Comparison of ENCODE assay signal across 8 cellular contexts in genomic region chr1:77683142-77683835, GRCh38. TPM values are rescaled to one million over a fixed set of nuclear protein-coding genes. Genes with fewer than 3 reads are reported as not detected.
DNase-seq lines count a peak whose midpoint lies in the region; ATAC-seq and FAIRE-seq lines count a peak whose summit lies in the region.

No MANE protein-coding gene starts in this region.

- peak overlapping the region; percentile 82 for H3K4me3 ChIP-seq in BLaER1

- intact Hi-C loops in activated CD4-positive, alpha-beta T cell treated with anti-CD3 and anti-CD28 coated beads for 36 hours (cut with DNase I, micrococcal nuclease) = loop anchor here (1.0 to 10.0 kb wide), 17 partner anchors 76 to 1896 kb away; partner anchors contain the start of genes AK5 (in 2 of the 2), MIGA1 (in 2 of the 2), PIGK (in 2 of the 2) and USP33 (in 2 of the 2)

- peak overlapping the region; percentile 95 for H3K27ac Mint-ChIP-seq in activated CD4-positive, alpha-beta T cell treated with anti-CD3 and anti-CD28 coated beads for 36 hours

- peak overlapping the region; percentile 95 for H3K4me2 ChIP-seq in BLaER1

- no peaks in the 10 kb centered on the region for H3K36me3 ChIP-seq in BLaER1

- peak overlapping the region; percentile 98 for H3K4me3 Mint-ChIP-seq in activated CD4-positive, alpha-beta T cell treated with anti-CD3 and anti-CD28 coated beads for 36 hours

- no peaks in the 10 kb centered on the region for H3K27me3 ChIP-seq in BLaER1

- CTCF ChIA-PET in activated CD4-positive, alpha-beta T cell treated with anti-CD3 and anti-CD28 coated beads for 36 hours (lab: Charles Lee) = interaction anchor here (0.7 to 2.0 kb wide), 8 partner anchors 10 to 302 kb away, joined by 3 to 8 read pairs (median 4); no protein-coding TSS in a partner anchor

- H3K9ac ChIP-seq in BLaER1 = peak overlapping the region; percentile 94

- DNase-seq in GM19239 (ENCODE audit: insufficient read length, low spot score) = peak; percentile 75
- DNase-seq in NCI-H510A (lab: John Stamatoyannopoulos, UW) = peak; percentile 96
- peak; percentile 96 for DNase-seq in activated CD4-positive, alpha-beta T cell treated with anti-CD3 and anti-CD28 coated beads for 36 hours
- peak; percentile 98 for DNase-seq in left kidney (ENCODE audit: low read depth, low spot score)
- DNase-seq in stimulated activated CD4-positive, alpha-beta T cell treated with anti-CD3 and anti-CD28 coated beads, Interleukin-1b, Interleukin-23, amount 100 ng/mL, for 48 hours = peak; percentile 94

- H3K27ac ChIP-seq in BLaER1 (peak overlapping the region; percentile 97), cingulate gyrus (ENCODE audit: low read depth, low read length) (peak overlapping the region; percentile 98)

- no peaks in the 10 kb centered on the region for H3K9me3 Mint-ChIP-seq in activated CD4-positive, alpha-beta T cell treated with anti-CD3 and anti-CD28 coated beads for 36 hours (ENCODE audit: low read depth)

- peaks cover 33% of the 10 kb centered on the region for H3K4me1 Mint-ChIP-seq in activated CD4-positive, alpha-beta T cell treated with anti-CD3 and anti-CD28 coated beads for 36 hours

- H3K9me3 ChIP-seq in BLaER1 = no peaks in the 10 kb centered on the region

- peaks cover 37% of the 10 kb centered on the region for H4K20me1 ChIP-seq in BLaER1

- FAIRE-seq in GM19239 (lab: Jason Lieb, UNC) = peak; percentile 89

- peaks cover 29% of the 10 kb centered on the region for H3K4me1 ChIP-seq in BLaER1

- no peaks in the 10 kb centered on the region for H3K27me3 Mint-ChIP-seq in activated CD4-positive, alpha-beta T cell treated with anti-CD3 and anti-CD28 coated beads for 36 hours

- POLR2A ChIA-PET in activated CD4-positive, alpha-beta T cell treated with anti-CD3 and anti-CD28 coated beads for 36 hours (lab: Charles Lee) = interaction anchor here (0.6 to 1.8 kb wide), 4 partner anchors 28 to 321 kb away, joined by 3 to 16 read pairs (median 3); partner anchors contain the start of genes DNAJB4 and MIGA1

- peaks cover 3% of the 10 kb centered on the region for H3K36me3 Mint-ChIP-seq in activated CD4-positive, alpha-beta T cell treated with anti-CD3 and anti-CD28 coated beads for 36 hours (ENCODE audit: low read depth)

- peak; percentile 70 for ATAC-seq in HG03442 (IDR thresholded peaks at IDR 0.05; ENCODE audit: unreplicated experiment)
- ATAC-seq in activated CD4-positive, alpha-beta T cell treated with anti-CD3 and anti-CD28 coated beads for 36 hours = peak; percentile 72

RNA-seq across cellular contexts. Expression of gene ZZZ3, which starts 0.8 kb away (rescaled TPM):
- 10 to 100 TPM; 40.2 to 40.5 TPM for total RNA-seq in activated CD4-positive, alpha-beta T cell treated with anti-CD3 and anti-CD28 coated beads for 36 hours

Comparison
In these comparisons a context has a peak if more than half of its experiments do, and no peak if none do; other contexts are left out.
1. Peak in every context shown above with its lines: DNase-seq, ATAC-seq, H3K4me3 ChIP-seq and H3K27ac ChIP-seq.